Comparison of ENCODE assay signal across 16 cellular contexts in the genomic region with DNA sequence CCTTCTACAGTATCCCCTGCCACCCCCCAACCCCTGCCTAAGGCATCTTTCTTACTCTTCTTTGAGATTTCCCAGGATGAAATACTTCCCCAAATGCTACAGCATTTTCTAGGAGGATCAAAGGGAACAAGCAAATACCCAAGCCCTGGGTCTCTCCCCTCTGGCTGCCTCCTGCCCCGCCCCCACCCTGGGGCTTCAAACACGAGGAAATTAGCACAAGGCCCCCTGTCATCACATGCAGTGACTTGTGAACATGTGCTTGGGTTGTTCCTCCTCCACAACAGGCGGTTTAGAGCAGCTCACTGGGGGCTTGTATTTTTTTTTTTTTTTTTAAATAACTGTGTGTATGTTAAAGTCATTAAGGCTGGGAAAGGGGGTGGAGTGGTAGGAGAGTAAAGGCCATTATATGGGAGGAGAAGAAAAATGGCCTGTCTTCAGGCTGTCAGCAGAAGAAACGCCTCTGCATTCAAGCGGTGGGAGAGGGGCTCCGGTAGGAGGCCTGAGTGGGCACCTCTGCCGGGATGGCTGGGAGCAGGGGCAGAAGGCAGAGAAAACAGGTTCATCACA.
DNase-seq lines count a peak whose midpoint lies in the region; ATAC-seq and TF ChIP-seq lines count a peak whose summit lies in the region.
"Had no signal": no experiment of that assay in that cellular context is flagged by ENCODE, and none has a peak within 500 bp of the region (broad histone marks: within the 10 kb centered on the region; RNA-seq: fewer than 3 reads in every experiment).

No MANE protein-coding gene starts in this region.

- H3K79me2 ChIP-seq in ACC112 (ENCODE audit: control insufficient read depth, insufficient read depth, low read length, unreplicated experiment), result peaks cover 53% of the 10 kb centered on the region

- no peaks in the 10 kb centered on the region for H3K9me3 ChIP-seq in HEK293 (ENCODE audit: control insufficient read depth, insufficient read depth, low read depth, low read length)
- no peaks in the 10 kb centered on the region for H3K9me3 ChIP-seq in mucosa of stomach (ENCODE audit: control insufficient read depth, low read length)
- H3K9me3 ChIP-seq: sigmoid colon had no signal

- H3K27me3 Mint-ChIP-seq in T-cell, result peaks cover 4 to 7% of the 10 kb centered on the region in 2 donors
- H3K27me3 Mint-ChIP-seq in activated CD4-positive, alpha-beta T cell treated with anti-CD3 and anti-CD28 coated beads, Interleukin-2, amount 10 ng/mL, durations not matched to agents 24 days and 14 days, result peaks cover 15% of the 10 kb centered on the region

- DNase-seq in ecto neural progenitor cell (ENCODE audit: low spot score) (peak; percentile 64), T-cell (no peak), putamen (ENCODE audit: low spot score) (no peak)
- DNase-seq in activated CD4-positive, alpha-beta T cell treated with anti-CD3 and anti-CD28 coated beads, Interleukin-2, amount 50 U/mL, for 4 hours, result no peak
- DNase-seq in activated CD4-positive, alpha-beta T cell treated with anti-CD3 and anti-CD28 coated beads, Interleukin-2, amount 10 ng/mL, durations not matched to agents 24 days and 14 days, result no peak
- DNase-seq: activated CD8-positive, alpha-beta T cell treated with anti-CD3 and anti-CD28 coated beads, Interleukin-2, amount 10 ng/mL, durations not matched to agents 7 days and 5 days; activated naive CD8-positive, alpha-beta T cell treated with anti-CD3 and anti-CD28 coated beads for 36 hours; activated T-cell treated with anti-CD3 and anti-CD28 coated beads, Interleukin-2, amount 50 U/mL, for 72 hours; brain microvascular endothelial cell; NCI-H1930; NCI-H774; nucleus accumbens; sigmoid colon had no signal

- no peak overlapping the region for H2AFZ ChIP-seq in ACC112 (ENCODE audit: low read length, unreplicated experiment)

- ATAC-seq in T-cell (replicated peaks in 1 of 4), result no peak
- ATAC-seq: activated CD8-positive, alpha-beta T cell treated with anti-CD3 and anti-CD28 coated beads, Interleukin-2, amount 10 ng/mL, durations not matched to agents 7 days and 5 days; activated T-cell treated with anti-CD3 and anti-CD28 coated beads, Interleukin-2, amount 50 U/mL, for 72 hours had no signal

- no peak overlapping the region for H3K27ac Mint-ChIP-seq in T-cell
- no peak overlapping the region for H3K27ac Mint-ChIP-seq in activated CD4-positive, alpha-beta T cell treated with anti-CD3 and anti-CD28 coated beads, Interleukin-2, amount 10 ng/mL, durations not matched to agents 24 days and 14 days
- H3K27ac Mint-ChIP-seq: activated CD8-positive, alpha-beta T cell treated with anti-CD3 and anti-CD28 coated beads, Interleukin-2, amount 10 ng/mL, durations not matched to agents 7 days and 5 days; activated naive CD8-positive, alpha-beta T cell treated with anti-CD3 and anti-CD28 coated beads for 36 hours; activated T-cell treated with anti-CD3 and anti-CD28 coated beads, Interleukin-2, amount 50 U/mL, for 72 hours had no signal

- peak overlapping the region; percentile 46 for H3K27ac ChIP-seq in ACC112 (ENCODE audit: low read depth, low read length)
- no peak overlapping the region; the same call in 1 of the 2 replicates for H3K27ac ChIP-seq in HEK293 (ENCODE audit: extremely low read depth, low read depth, low read length)
- H3K27ac ChIP-seq: brain microvascular endothelial cell had no signal

- H3K4me1 Mint-ChIP-seq in T-cell, result no peaks in the 10 kb centered on the region
- H3K4me1 Mint-ChIP-seq in activated CD4-positive, alpha-beta T cell treated with anti-CD3 and anti-CD28 coated beads, Interleukin-2, amount 10 ng/mL, durations not matched to agents 24 days and 14 days, result peaks cover 2% of the 10 kb centered on the region
- H3K4me1 Mint-ChIP-seq: activated naive CD8-positive, alpha-beta T cell treated with anti-CD3 and anti-CD28 coated beads for 36 hours had no signal

- H3K4me1 ChIP-seq in ACC112 (ENCODE audit: control insufficient read depth, insufficient read depth, low read length, unreplicated experiment) (peaks cover 86% of the 10 kb centered on the region), HEK293 (ENCODE audit: control insufficient read depth, insufficient read depth, low read length) (peaks cover 38% of the 10 kb centered on the region), mucosa of stomach (ENCODE audit: control insufficient read depth, insufficient read depth, low read length) (peaks cover 95% of the 10 kb centered on the region)

- H3K36me3 Mint-ChIP-seq in T-cell, result no peaks in the 10 kb centered on the region
- no peaks in the 10 kb centered on the region for H3K36me3 Mint-ChIP-seq in activated CD4-positive, alpha-beta T cell treated with anti-CD3 and anti-CD28 coated beads, Interleukin-2, amount 10 ng/mL, durations not matched to agents 24 days and 14 days (ENCODE audit: low read depth)
- H3K36me3 Mint-ChIP-seq: activated naive CD8-positive, alpha-beta T cell treated with anti-CD3 and anti-CD28 coated beads for 36 hours had no signal

- H3K4me3 ChIP-seq in ACC112 (ENCODE audit: low read depth, low read length), result no peak overlapping the region
- no peak overlapping the region for H3K4me3 ChIP-seq in HEK293 (ENCODE audit: low read depth, low read length)
- no peak overlapping the region for H3K4me3 ChIP-seq in mucosa of stomach (ENCODE audit: low read length)
- H3K4me3 ChIP-seq: sigmoid colon had no signal

- H3K4me3 Mint-ChIP-seq in T-cell, result no peak overlapping the region
- H3K4me3 Mint-ChIP-seq in activated CD4-positive, alpha-beta T cell treated with anti-CD3 and anti-CD28 coated beads, Interleukin-2, amount 10 ng/mL, durations not matched to agents 24 days and 14 days, result no peak overlapping the region
- H3K4me3 Mint-ChIP-seq: activated CD8-positive, alpha-beta T cell treated with anti-CD3 and anti-CD28 coated beads, Interleukin-2, amount 10 ng/mL, durations not matched to agents 7 days and 5 days; activated naive CD8-positive, alpha-beta T cell treated with anti-CD3 and anti-CD28 coated beads for 36 hours; activated T-cell treated with anti-CD3 and anti-CD28 coated beads, Interleukin-2, amount 50 U/mL, for 72 hours had no signal

- no peaks in the 10 kb centered on the region for H3K9me3 Mint-ChIP-seq in T-cell
- H3K9me3 Mint-ChIP-seq in activated CD4-positive, alpha-beta T cell treated with anti-CD3 and anti-CD28 coated beads, Interleukin-2, amount 10 ng/mL, durations not matched to agents 24 days and 14 days, result no peaks in the 10 kb centered on the region
- H3K9me3 Mint-ChIP-seq: activated naive CD8-positive, alpha-beta T cell treated with anti-CD3 and anti-CD28 coated beads for 36 hours; activated T-cell treated with anti-CD3 and anti-CD28 coated beads, Interleukin-2, amount 50 U/mL, for 72 hours had no signal

- CTCF ChIA-PET in HEK293 (lab: Yijun Ruan, JAX), result interaction anchor here (0.6 to 7.9 kb wide), 4 partner anchors 21 to 65 kb away, joined by 3 to 50 read pairs (median 6); no protein-coding TSS in a partner anchor
- CTCF ChIA-PET in T-cell (lab: Charles Lee), result no interaction called here

- H3K9ac ChIP-seq in mucosa of stomach (ENCODE audit: low read length), result peak overlapping the region; percentile 5

- TF ChIP-seq CTCF in HEK293 (tag by site-specific recombination; IDR thresholded peaks at IDR 0.05), result no peak

- H3K36me3 ChIP-seq in ACC112 (ENCODE audit: insufficient read depth, low read length) (no peaks in the 10 kb centered on the region), HEK293 (ENCODE audit: control insufficient read depth in 2 of 2, insufficient read depth in 1 of 2, low read length in 2 of 2) (no peaks in the 10 kb centered on the region), mucosa of stomach (ENCODE audit: control insufficient read depth, insufficient read depth, low read length) (no peaks in the 10 kb centered on the region)
- H3K36me3 ChIP-seq: brain microvascular endothelial cell, sigmoid colon had no signal

- H3K27me3 ChIP-seq in ACC112 (ENCODE audit: insufficient read depth, low read length), result no peaks in the 10 kb centered on the region
- H3K27me3 ChIP-seq in mucosa of stomach (ENCODE audit: control insufficient read depth, insufficient read depth, low read length), result no peaks in the 10 kb centered on the region
- H3K27me3 ChIP-seq: brain microvascular endothelial cell, sigmoid colon had no signal

- intact Hi-C loops in activated CD4-positive, alpha-beta T cell treated with anti-CD3 and anti-CD28 coated beads, Interleukin-2, amount 10 ng/mL, durations not matched to agents 24 days and 14 days (cut with micrococcal nuclease), result no loop called here

- POLR2A ChIA-PET in HEK293 (lab: Yijun Ruan, JAX), result no interaction called here
- POLR2A ChIA-PET in T-cell (lab: Charles Lee), result no interaction called here

TF ChIP-seq in HEK293, 187 proteins besides CTCF, POLR2A, EP300 and RAD21:
- TF ChIP-seq EGR2 (tag by site-specific recombination; IDR thresholded peaks at IDR 0.05; ENCODE audit: low read depth), result peak; percentile 99
- no peak for TF ChIP-seq SCRT1 (tag by site-specific recombination; IDR thresholded peaks at IDR 0.05; ENCODE audit: borderline replicate concordance)
- peak; percentile 95 for TF ChIP-seq ZFHX2 (tag by site-specific recombination; conservative IDR thresholded peaks at IDR 0.05)
